ENCODE assay signal across 8 cellular contexts in the genomic region with DNA sequence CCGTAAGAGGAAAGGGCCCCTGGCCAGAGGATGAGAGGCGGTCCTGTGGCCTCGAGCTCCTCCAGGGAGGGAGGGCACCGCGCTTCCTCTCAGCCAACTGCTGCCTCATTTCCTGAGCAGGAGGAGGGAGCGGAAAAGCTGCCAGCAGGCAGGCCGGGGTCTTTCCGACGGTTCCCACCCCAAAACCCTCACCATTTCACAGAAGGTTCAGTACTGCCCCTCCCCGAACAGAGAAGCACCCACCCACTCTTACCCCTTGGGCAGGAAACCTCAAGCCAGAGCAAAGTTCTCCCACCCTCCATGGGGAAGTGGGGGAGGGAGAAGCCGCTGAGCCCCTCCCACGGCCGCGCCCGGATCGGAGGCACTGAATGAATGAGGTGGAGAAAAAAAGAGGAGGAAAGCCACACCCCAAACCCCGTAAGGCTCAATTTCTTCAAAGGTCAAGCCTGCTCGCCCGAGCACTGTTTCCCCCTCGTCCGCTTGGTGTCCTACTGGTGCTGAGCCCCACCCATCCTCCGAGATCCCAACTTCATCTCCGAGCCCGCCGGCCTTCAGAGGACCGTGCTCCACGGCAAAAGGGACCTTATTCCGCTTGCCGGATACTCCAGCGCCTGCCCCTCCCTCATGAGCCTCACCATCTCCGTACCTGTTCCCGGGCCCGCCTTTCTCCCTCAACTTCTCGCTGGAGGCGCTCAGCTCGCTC. TPM values are rescaled to one million over a fixed set of nuclear protein-coding genes. Genes with fewer than 3 reads are reported as not detected.
DNase-seq lines count a peak whose midpoint lies in the region; ATAC-seq, FAIRE-seq and TF ChIP-seq lines count a peak whose summit lies in the region.

No MANE protein-coding gene starts in this region.

- peak overlapping the region; percentile 61 for H3K4me3 ChIP-seq in ovary
- peak overlapping the region; percentile 82 to 93 for H3K4me3 ChIP-seq in tibial artery

- peak overlapping the region; percentile 100 for H3K4me3 Mint-ChIP-seq in activated naive CD4-positive, alpha-beta T cell treated with anti-CD3 and anti-CD28 coated beads, Interleukin-2, amount 10 ng/mL, durations not matched to agents 7 days and 5 days
- peak overlapping the region; percentile 100 for H3K4me3 Mint-ChIP-seq in glutamatergic neuron (ENCODE audit: unreplicated experiment)

- H3K36me3 ChIP-seq in ovary (no peaks in the 10 kb centered on the region), tibial artery (no peaks in the 10 kb centered on the region)

- WGBS in ovary, 3 donors: 0% methylated on average over 36 of the region's 36 CpGs

- H3K9me3 ChIP-seq in ovary: no peaks in the 10 kb centered on the region
- no peaks in the 10 kb centered on the region for H3K9me3 ChIP-seq in tibial artery

- H3K27ac Mint-ChIP-seq in activated naive CD4-positive, alpha-beta T cell treated with anti-CD3 and anti-CD28 coated beads, Interleukin-2, amount 10 ng/mL, durations not matched to agents 7 days and 5 days: peak overlapping the region; percentile 99
- H3K27ac Mint-ChIP-seq in glutamatergic neuron (ENCODE audit: unreplicated experiment): peak overlapping the region; percentile 99

- DNase-seq in COLO668 (lab: John Stamatoyannopoulos, UW; ENCODE audit: unreplicated experiment): peak; percentile 58
- DNase-seq in HTR-8/SVneo (ENCODE audit: insufficient read length, low spot score): peak; percentile 53
- DNase-seq in SK-MEL-5 (ENCODE audit: low read depth, low spot score): peak; percentile 68
- DNase-seq in activated naive CD4-positive, alpha-beta T cell treated with anti-CD3 and anti-CD28 coated beads, Interleukin-2, amount 10 ng/mL, durations not matched to agents 7 days and 5 days: peak; percentile 91
- DNase-seq in glutamatergic neuron: peak; percentile 62
- DNase-seq in ovary: peak; percentile 46 to 73 (median 54)
- DNase-seq in tibial artery: peak; percentile 73 to 85

- intact Hi-C loops in ovary (cut with DNase I) (no loop called here), tibial artery (cut with DNase I; ENCODE audit: low total_unique reads) (no loop called here)

- no peak for TF ChIP-seq POLR2A in ovary (IDR thresholded peaks at IDR 0.05)

- TF ChIP-seq EP300 in ovary (IDR thresholded peaks at IDR 0.05): no peak

- CTCF ChIA-PET in activated naive CD4-positive, alpha-beta T cell treated with anti-CD3 and anti-CD28 coated beads, Interleukin-2, amount 10 ng/mL, durations not matched to agents 7 days and 5 days (lab: Charles Lee): interaction anchor here (1.9 kb wide), 1 partner anchor 147 kb away, joined by 4 read pairs; no protein-coding TSS in a partner anchor

- FAIRE-seq in HTR-8/SVneo (lab: Jason Lieb, UNC): no peak

- peak overlapping the region in 1 of 2 donors; percentile 87 for H3K27ac ChIP-seq in ovary
- H3K27ac ChIP-seq in tibial artery: peak overlapping the region; percentile 82 to 86

- TF ChIP-seq CTCF in glutamatergic neuron (IDR thresholded peaks at IDR 0.05; ENCODE audit: partially characterized antibody, unreplicated experiment): no peak
- no peak for TF ChIP-seq CTCF in ovary (IDR thresholded peaks at IDR 0.05)
- no peak for TF ChIP-seq CTCF in tibial artery (IDR thresholded peaks at IDR 0.05)

- H3K9me3 Mint-ChIP-seq in activated naive CD4-positive, alpha-beta T cell treated with anti-CD3 and anti-CD28 coated beads, Interleukin-2, amount 10 ng/mL, durations not matched to agents 7 days and 5 days: no peaks in the 10 kb centered on the region
- peaks cover 4% of the 10 kb centered on the region for H3K9me3 Mint-ChIP-seq in glutamatergic neuron (ENCODE audit: unreplicated experiment)

- ATAC-seq in GM19463 (IDR thresholded peaks at IDR 0.05; ENCODE audit: unreplicated experiment): peak; percentile 51

- peaks cover 16% of the 10 kb centered on the region for H3K4me1 ChIP-seq in ovary (ENCODE audit: insufficient read depth)
- peaks cover 0 to 48% (median 45%) of the 10 kb centered on the region in 4 donors for H3K4me1 ChIP-seq in tibial artery

- H3K36me3 Mint-ChIP-seq in activated naive CD4-positive, alpha-beta T cell treated with anti-CD3 and anti-CD28 coated beads, Interleukin-2, amount 10 ng/mL, durations not matched to agents 7 days and 5 days: peaks cover 48% of the 10 kb centered on the region
- no peaks in the 10 kb centered on the region for H3K36me3 Mint-ChIP-seq in glutamatergic neuron (ENCODE audit: unreplicated experiment)

- peaks cover 65% of the 10 kb centered on the region for H3K4me1 Mint-ChIP-seq in activated naive CD4-positive, alpha-beta T cell treated with anti-CD3 and anti-CD28 coated beads, Interleukin-2, amount 10 ng/mL, durations not matched to agents 7 days and 5 days
- H3K4me1 Mint-ChIP-seq in glutamatergic neuron (ENCODE audit: low read depth, unreplicated experiment): peaks cover 34% of the 10 kb centered on the region

- in situ Hi-C loops in SK-MEL-5 (cut with HindIII; ENCODE audit: low pct_unique_long_range_greater_than_20kb, low sequenced_read_pairs): no loop called here

- H3K27me3 ChIP-seq in ovary (no peaks in the 10 kb centered on the region), tibial artery (no peaks in the 10 kb centered on the region)

- H3K27me3 Mint-ChIP-seq in activated naive CD4-positive, alpha-beta T cell treated with anti-CD3 and anti-CD28 coated beads, Interleukin-2, amount 10 ng/mL, durations not matched to agents 7 days and 5 days: peaks cover 10% of the 10 kb centered on the region
- H3K27me3 Mint-ChIP-seq in glutamatergic neuron (ENCODE audit: unreplicated experiment): peaks cover 10% of the 10 kb centered on the region

RNA-seq across cellular contexts. Expression of a gene that starts 9.4 kb away (rescaled TPM):
- total RNA-seq in SK-MEL-5 (2014; rRNA removed; shearing (Covaris generic)): 706 and 766 TPM in 2 replicates
- polyA plus RNA-seq in SK-MEL-5 (2015; cell fraction: cytosol; rRNA removed): 591 and 655 TPM in 2 replicates
- polyA plus RNA-seq in SK-MEL-5 (2015; cell fraction: nucleus; rRNA removed): 236 and 245 TPM in 2 replicates
- total RNA-seq in glutamatergic neuron (ENCODE audit: unreplicated experiment) (392 TPM), ovary (100 to 1,000 TPM in 4 of 7 donors, 10 to 100 TPM in 3; 83.8 to 146 (median 120) TPM)
- 100 to 1,000 TPM in 1 of 2 donors, 10 to 100 TPM in 1; 78.0 to 316 TPM for polyA plus RNA-seq in ovary

RNA-seq across cellular contexts. Expression of a gene that starts 23.6 kb away (rescaled TPM):
- not detected in 2 replicates for total RNA-seq in SK-MEL-5 (2014; rRNA removed; shearing (Covaris generic))
- polyA plus RNA-seq in SK-MEL-5 (2015; cell fraction: cytosol; rRNA removed): not detected in 2 replicates
- not detected in 2 replicates for polyA plus RNA-seq in SK-MEL-5 (2015; cell fraction: nucleus; rRNA removed)
- total RNA-seq in glutamatergic neuron (ENCODE audit: unreplicated experiment) (not detected), ovary (1 to 10 TPM in 1 of 7 donors, not detected in 6; 2.4 TPM)
- polyA plus RNA-seq in ovary: not detected

RNA-seq across cellular contexts. Expression of a gene that starts 27.6 kb away (rescaled TPM):
- not detected in 2 replicates for total RNA-seq in SK-MEL-5 (2014; rRNA removed; shearing (Covaris generic))
- polyA plus RNA-seq in SK-MEL-5 (2015; cell fraction: cytosol; rRNA removed): 0.03 TPM in 1 of 2 replicates, not detected in the other
- polyA plus RNA-seq in SK-MEL-5 (2015; cell fraction: nucleus; rRNA removed): 0.09 and 0.17 TPM in 2 replicates
- total RNA-seq in glutamatergic neuron (ENCODE audit: unreplicated experiment) (0.10 TPM), ovary (under 1 TPM in 2 of 7 donors, not detected in 5; 0.07 to 0.10 TPM)
- polyA plus RNA-seq in ovary: not detected

RNA-seq across cellular contexts. Expression of a gene that starts 38.3 kb away (rescaled TPM):
- 161 and 180 TPM in 2 replicates for total RNA-seq in SK-MEL-5 (2014; rRNA removed; shearing (Covaris generic))
- polyA plus RNA-seq in SK-MEL-5 (2015; cell fraction: cytosol; rRNA removed): 251 and 282 TPM in 2 replicates
- 497 and 591 TPM in 2 replicates for polyA plus RNA-seq in SK-MEL-5 (2015; cell fraction: nucleus; rRNA removed)
- total RNA-seq in glutamatergic neuron (ENCODE audit: unreplicated experiment): 259 TPM
- 100 to 1,000 TPM in 5 of 7 donors, 10 to 100 TPM in 2; 45.5 to 161 (median 133) TPM for total RNA-seq in ovary
- polyA plus RNA-seq in ovary: 100 to 1,000 TPM in 1 of 2 donors, 10 to 100 TPM in 1; 76.4 to 172 TPM
